23 cellular contexts compared by ENCODE assay signal in the genomic region with DNA sequence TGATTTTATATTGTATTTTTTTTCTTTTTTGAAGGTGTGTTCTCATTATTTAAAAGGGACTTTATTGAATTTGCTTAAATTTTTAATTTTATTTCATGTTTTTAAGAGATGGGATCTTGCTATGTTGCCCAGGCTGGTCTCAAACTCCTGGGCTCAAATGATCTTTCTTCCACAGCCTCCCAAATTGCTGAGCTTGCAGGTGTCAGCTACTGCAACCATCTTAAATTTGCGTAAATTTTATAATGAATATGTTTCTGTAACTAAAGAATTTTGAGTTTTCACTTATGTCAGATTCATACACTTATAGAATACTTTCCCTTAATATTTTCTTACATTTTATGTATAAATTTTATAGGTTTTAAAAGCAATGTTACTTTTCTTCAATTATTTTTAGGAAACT.
"Had no signal": no experiment of that assay in that cellular context is flagged by ENCODE, and none has a peak within 500 bp of the region (broad histone marks: within the 10 kb centered on the region; RNA-seq: fewer than 3 reads in every experiment).

No MANE protein-coding gene starts in this region.

- H3K4me1 ChIP-seq: esophagus squamous epithelium, gastrocnemius medialis, heart right ventricle, left lung, lower lobe of right lung had no signal

- H3K9me3 ChIP-seq: esophagus squamous epithelium, gastrocnemius medialis, left lung, lower lobe of right lung, mucosa of descending colon had no signal

- DNase-seq: cortex of kidney; effector CD8-positive, alpha-beta T cell; effector memory CD8-positive, alpha-beta T cell; endodermal cell; esophagus squamous epithelium; foreskin fibroblast; foreskin melanocyte; gastrocnemius medialis; glutamatergic neuron; head of caudate nucleus; heart right ventricle; hippocampal formation; left cardiac atrium; left lung; left ventricle myocardium superior; lower lobe of right lung; mucosa of descending colon; naive B cell; naive thymus-derived CD8-positive, alpha-beta T cell had no signal

- H3K4me3 ChIP-seq: esophagus squamous epithelium, gastrocnemius medialis, heart right ventricle, left lung, lower lobe of right lung, mucosa of descending colon had no signal

- ATAC-seq: effector memory CD8-positive, alpha-beta T cell; esophagus mucosa; gastrocnemius medialis; heart right ventricle; left cardiac atrium; left lung; left ventricle myocardium superior; lower lobe of right lung; mucosa of descending colon; naive thymus-derived CD8-positive, alpha-beta T cell had no signal

- H3K27me3 ChIP-seq: esophagus squamous epithelium, gastrocnemius medialis, heart right ventricle, left lung had no signal

- FAIRE-seq: islet of Langerhans, keratinocyte had no signal

- H3K36me3 ChIP-seq: esophagus squamous epithelium, gastrocnemius medialis, heart right ventricle, left lung, lower lobe of right lung had no signal

- H3K27ac ChIP-seq: epithelial cell of prostate, esophagus squamous epithelium, gastrocnemius medialis, heart right ventricle, left lung, lower lobe of right lung had no signal
